Comparison of ENCODE assay signal across 17 cellular contexts in the genomic region with DNA sequence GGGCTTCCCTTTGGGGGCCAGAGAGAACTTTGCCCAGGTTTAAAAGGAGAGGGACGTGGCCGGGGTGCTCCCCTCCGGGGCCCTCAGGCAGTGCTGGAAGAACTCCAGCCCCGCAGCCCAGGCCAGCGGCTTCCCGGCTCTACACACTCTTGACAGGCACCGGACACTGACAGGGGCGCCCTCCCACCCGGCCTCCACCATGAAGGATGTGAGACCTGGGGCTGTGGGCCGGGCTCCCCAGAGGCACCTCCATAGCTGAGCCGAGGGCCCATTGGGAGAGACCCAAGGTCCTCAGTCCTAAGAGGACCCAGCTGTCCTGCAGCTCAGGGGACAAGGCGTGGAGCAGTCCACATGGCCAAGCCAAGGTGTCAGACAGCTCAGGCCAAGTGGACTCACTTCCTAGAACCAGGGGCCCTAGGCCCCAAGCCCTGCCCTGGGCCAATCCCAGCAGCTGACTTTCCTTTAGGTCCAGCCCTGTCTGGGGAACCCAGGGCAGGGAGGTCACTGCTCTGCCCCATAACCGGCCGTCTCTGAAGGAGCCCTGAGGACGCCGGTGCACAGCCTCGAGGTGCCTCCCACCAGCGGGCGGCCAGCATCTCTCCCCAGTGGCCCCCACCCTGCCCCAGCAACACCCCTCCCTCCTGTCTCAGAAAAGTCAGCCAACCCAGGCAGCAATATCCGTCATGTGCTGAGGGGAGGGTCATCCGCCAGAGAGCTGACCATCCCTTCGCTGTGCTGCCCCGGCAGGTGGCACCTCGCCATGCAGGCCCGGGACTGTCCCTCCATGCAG. TPM values are rescaled to one million over a fixed set of nuclear protein-coding genes. Genes with fewer than 3 reads are reported as not detected.
DNase-seq lines count a peak whose midpoint lies in the region; ATAC-seq and TF ChIP-seq lines count a peak whose summit lies in the region.
"Had no signal": no experiment of that assay in that cellular context is flagged by ENCODE, and none has a peak within 500 bp of the region (broad histone marks: within the 10 kb centered on the region; RNA-seq: fewer than 3 reads in every experiment).

No MANE protein-coding gene starts in this region.

- no peak overlapping the region for H3K27ac Mint-ChIP-seq in chondrocyte (ENCODE audit: unreplicated experiment)
- H3K27ac Mint-ChIP-seq in activated CD4-positive, alpha-beta memory T cell treated with anti-CD3 and anti-CD28 coated beads, Interleukin-2, amount 10 ng/mL, durations not matched to agents 7 days and 5 days: no peak overlapping the region

- intact Hi-C loops in left ventricle myocardium superior (cut with micrococcal nuclease) (no loop called here), Right ventricle myocardium inferior (cut with DNase I) (no loop called here)

- DNase-seq in left ventricle myocardium superior (peak; percentile 20), Right ventricle myocardium inferior (ENCODE audit: missing footprints) (no peak), chondrocyte (ENCODE audit: low spot score) (peak; percentile 91), omental fat pad (ENCODE audit: low spot score) (no peak), substantia nigra (lab: John Stamatoyannopoulos, UW) (peak in 1 of 49 donors; percentile 38), NCI-H1105 (lab: John Stamatoyannopoulos, UW) (no peak)
- DNase-seq in activated CD4-positive, alpha-beta memory T cell treated with anti-CD3 and anti-CD28 coated beads, Interleukin-2, amount 10 ng/mL, durations not matched to agents 7 days and 5 days: no peak
- DNase-seq: DND-41, GM23248, KG1, NCI-H1092, NCI-H2107, NCI-H2227 treated with DMSO at 0.1 percent for 48 hours, NCI-H524 had no signal

- CTCF ChIA-PET in activated CD4-positive, alpha-beta memory T cell treated with anti-CD3 and anti-CD28 coated beads, Interleukin-2, amount 10 ng/mL, durations not matched to agents 7 days and 5 days (lab: Charles Lee): no interaction called here

- H3K4me1 Mint-ChIP-seq in chondrocyte (ENCODE audit: low read depth): no peaks in the 10 kb centered on the region
- no peaks in the 10 kb centered on the region for H3K4me1 Mint-ChIP-seq in activated CD4-positive, alpha-beta memory T cell treated with anti-CD3 and anti-CD28 coated beads, Interleukin-2, amount 10 ng/mL, durations not matched to agents 7 days and 5 days

- no peak for TF ChIP-seq CTCF in chondrocyte (IDR thresholded peaks at IDR 0.05)
- TF ChIP-seq CTCF in omental fat pad (IDR thresholded peaks at IDR 0.05): no peak

- no peaks in the 10 kb centered on the region for H3K27me3 Mint-ChIP-seq in chondrocyte (ENCODE audit: low read depth)
- no peaks in the 10 kb centered on the region for H3K27me3 Mint-ChIP-seq in activated CD4-positive, alpha-beta memory T cell treated with anti-CD3 and anti-CD28 coated beads, Interleukin-2, amount 10 ng/mL, durations not matched to agents 7 days and 5 days

- POLR2A ChIA-PET in activated CD4-positive, alpha-beta memory T cell treated with anti-CD3 and anti-CD28 coated beads, Interleukin-2, amount 10 ng/mL, durations not matched to agents 7 days and 5 days (lab: Charles Lee): no interaction called here

- H3K4me3 Mint-ChIP-seq in chondrocyte (ENCODE audit: unreplicated experiment): no peak overlapping the region
- no peak overlapping the region for H3K4me3 Mint-ChIP-seq in activated CD4-positive, alpha-beta memory T cell treated with anti-CD3 and anti-CD28 coated beads, Interleukin-2, amount 10 ng/mL, durations not matched to agents 7 days and 5 days

- no peaks in the 10 kb centered on the region for H3K9me3 Mint-ChIP-seq in chondrocyte (ENCODE audit: low read depth)
- H3K9me3 Mint-ChIP-seq in activated CD4-positive, alpha-beta memory T cell treated with anti-CD3 and anti-CD28 coated beads, Interleukin-2, amount 10 ng/mL, durations not matched to agents 7 days and 5 days: no peaks in the 10 kb centered on the region

- ATAC-seq in left ventricle myocardium superior (no peak), Right ventricle myocardium inferior (no peak), omental fat pad (ENCODE audit: low FRiP score) (peak; percentile 20), HG03439 (IDR thresholded peaks at IDR 0.05; ENCODE audit: unreplicated experiment) (no peak)
- ATAC-seq: GM12878, HCT116 had no signal

- peaks cover 11% of the 10 kb centered on the region for H3K36me3 Mint-ChIP-seq in chondrocyte (ENCODE audit: low read depth)
- H3K36me3 Mint-ChIP-seq in activated CD4-positive, alpha-beta memory T cell treated with anti-CD3 and anti-CD28 coated beads, Interleukin-2, amount 10 ng/mL, durations not matched to agents 7 days and 5 days (ENCODE audit: low read depth): peaks cover 7% of the 10 kb centered on the region

- H3K27ac ChIP-seq in substantia nigra (ENCODE audit: low read depth, low read length, poor library complexity, severe bottlenecking): peak overlapping the region; percentile 93
- H3K27ac ChIP-seq: GM23248 had no signal

RNA-seq across cellular contexts. Expression of a gene that starts 51.8 kb away (rescaled TPM):
- total RNA-seq in left ventricle myocardium superior (15.0 TPM), Right ventricle myocardium inferior (17.9 TPM), chondrocyte (40.0 to 64.0 TPM (median 63.6 TPM) in 3 replicates), omental fat pad (10 to 100 TPM; 64.2 to 78.5 (median 73.2) TPM)
- total RNA-seq in activated CD4-positive, alpha-beta memory T cell treated with anti-CD3 and anti-CD28 coated beads, Interleukin-2, amount 10 ng/mL, durations not matched to agents 7 days and 5 days: 100 to 1,000 TPM; 130 to 131 TPM

Comparison
In these comparisons a context has a peak if more than half of its experiments do, and no peak if none do; other contexts are left out.
1. DNase-seq: peak in left ventricle myocardium superior (single experiment) and chondrocyte (single experiment); none in Right ventricle myocardium inferior (single experiment), omental fat pad (single experiment), activated CD4-positive, alpha-beta memory T cell treated with anti-CD3 and anti-CD28 coated beads, Interleukin-2, amount 10 ng/mL, durations not matched to agents 7 days and 5 days (single experiment) and NCI-H1105 (single experiment).